In genomic region chr11:33039274-33040126, GRCh38 we compare ENCODE assay signal across 1 cellular context.
TF ChIP-seq lines count a peak whose summit lies in the region.

TCP11L1 (plus strand) TSS chr11:33039572; CDS start chr11:33043774, 4,202 bp downstream.

TF ChIP-seq in WTC11, 78 proteins besides CTCF, POLR2A, EP300 and RAD21 (continued from another document and continues in another):
- TF ChIP-seq ERG (CRISPR knock-in tag; IDR thresholded peaks at IDR 0.05) (no peak), EMX1 (CRISPR knock-in tag; IDR thresholded peaks at IDR 0.05) (0 out of 2 replicates have a peak, but pooled peaks have one; percentile 65), CREM (CRISPR knock-in tag; IDR thresholded peaks at IDR 0.05) (peak; percentile 82; the same call in 1 of the 2 replicates), MAX (CRISPR knock-in tag; IDR thresholded peaks at IDR 0.05) (peak; percentile 78; the same call in 1 of the 2 replicates), CDX4 (CRISPR knock-in tag; IDR thresholded peaks at IDR 0.05; ENCODE audit: borderline replicate concordance) (no peak), ZNF263 (CRISPR knock-in tag; IDR thresholded peaks at IDR 0.05; ENCODE audit: low read depth) (peak; percentile 69), AFF4 (CRISPR knock-in tag; IDR thresholded peaks at IDR 0.05; ENCODE audit: borderline replicate concordance) (no peak), ZMAT4 (CRISPR knock-in tag; IDR thresholded peaks at IDR 0.05) (no peak), ZNF671 (CRISPR knock-in tag; IDR thresholded peaks at IDR 0.05) (no peak), MXD4 (CRISPR knock-in tag; IDR thresholded peaks at IDR 0.05; ENCODE audit: borderline replicate concordance) (no peak), MYBL2 (CRISPR knock-in tag; IDR thresholded peaks at IDR 0.05) (peak; percentile 86; the same call in 1 of the 2 replicates), JUN (CRISPR knock-in tag; IDR thresholded peaks at IDR 0.05) (0 out of 2 replicates have a peak, but pooled peaks have one; percentile 14), ZNF396 (CRISPR knock-in tag; IDR thresholded peaks at IDR 0.05; ENCODE audit: borderline replicate concordance) (no peak), ZNF423 (CRISPR knock-in tag; IDR thresholded peaks at IDR 0.05) (no peak), ZBTB43 (CRISPR knock-in tag; IDR thresholded peaks at IDR 0.05) (peak; percentile 71; the same call in 1 of the 2 replicates), IRF2 (CRISPR knock-in tag; IDR thresholded peaks at IDR 0.05; ENCODE audit: borderline replicate concordance, low read depth) (no peak), PRDM15 (CRISPR knock-in tag; IDR thresholded peaks at IDR 0.05) (peak; percentile 97), ATF2 (CRISPR knock-in tag; IDR thresholded peaks at IDR 0.05; ENCODE audit: borderline replicate concordance, low read depth) (no peak), E2F1 (CRISPR knock-in tag; IDR thresholded peaks at IDR 0.05) (peak; percentile 26; the same call in 1 of the 2 replicates), NFYB (CRISPR knock-in tag; conservative IDR thresholded peaks at IDR 0.05; ENCODE audit: low read depth) (no peak), PREB (CRISPR knock-in tag; IDR thresholded peaks at IDR 0.05; ENCODE audit: borderline replicate concordance) (no peak), ATF6 (CRISPR knock-in tag; IDR thresholded peaks at IDR 0.05) (no peak), GABPB1 (CRISPR knock-in tag; IDR thresholded peaks at IDR 0.05) (no peak; the same call in 1 of the 2 replicates), FOXK1 (CRISPR knock-in tag; IDR thresholded peaks at IDR 0.05) (peak; percentile 88), GRHL2 (CRISPR knock-in tag; IDR thresholded peaks at IDR 0.05; ENCODE audit: insufficient replicate concordance, severe bottlenecking) (no peak), NFE2L1 (CRISPR knock-in tag; IDR thresholded peaks at IDR 0.05) (peak; percentile 15; the same call in 1 of the 2 replicates), MLX (CRISPR knock-in tag; IDR thresholded peaks at IDR 0.05) (no peak), NR1H2 (CRISPR knock-in tag; IDR thresholded peaks at IDR 0.05) (no peak), USF2 (CRISPR knock-in tag; IDR thresholded peaks at IDR 0.05) (no peak), SMAD3 (CRISPR knock-in tag; IDR thresholded peaks at IDR 0.05; ENCODE audit: borderline replicate concordance) (peak; percentile 80), CBFB (CRISPR knock-in tag; IDR thresholded peaks at IDR 0.05; ENCODE audit: low read depth) (no peak), SMAD4 (CRISPR knock-in tag; IDR thresholded peaks at IDR 0.05) (no peak)
